1 cellular context compared by ENCODE assay signal in genomic region chrX:119809185-119809666, GRCh38.
A peak's percentile ranks its signal among the peaks of the same experiment; 100 is the strongest.
TF ChIP-seq lines count a peak whose summit lies in the region.

No MANE protein-coding gene starts in this region.

TF ChIP-seq in K562, 482 proteins besides CTCF, POLR2A, EP300 and RAD21 (continued from another document and continues in another):
- TF ChIP-seq, protein P1, sequence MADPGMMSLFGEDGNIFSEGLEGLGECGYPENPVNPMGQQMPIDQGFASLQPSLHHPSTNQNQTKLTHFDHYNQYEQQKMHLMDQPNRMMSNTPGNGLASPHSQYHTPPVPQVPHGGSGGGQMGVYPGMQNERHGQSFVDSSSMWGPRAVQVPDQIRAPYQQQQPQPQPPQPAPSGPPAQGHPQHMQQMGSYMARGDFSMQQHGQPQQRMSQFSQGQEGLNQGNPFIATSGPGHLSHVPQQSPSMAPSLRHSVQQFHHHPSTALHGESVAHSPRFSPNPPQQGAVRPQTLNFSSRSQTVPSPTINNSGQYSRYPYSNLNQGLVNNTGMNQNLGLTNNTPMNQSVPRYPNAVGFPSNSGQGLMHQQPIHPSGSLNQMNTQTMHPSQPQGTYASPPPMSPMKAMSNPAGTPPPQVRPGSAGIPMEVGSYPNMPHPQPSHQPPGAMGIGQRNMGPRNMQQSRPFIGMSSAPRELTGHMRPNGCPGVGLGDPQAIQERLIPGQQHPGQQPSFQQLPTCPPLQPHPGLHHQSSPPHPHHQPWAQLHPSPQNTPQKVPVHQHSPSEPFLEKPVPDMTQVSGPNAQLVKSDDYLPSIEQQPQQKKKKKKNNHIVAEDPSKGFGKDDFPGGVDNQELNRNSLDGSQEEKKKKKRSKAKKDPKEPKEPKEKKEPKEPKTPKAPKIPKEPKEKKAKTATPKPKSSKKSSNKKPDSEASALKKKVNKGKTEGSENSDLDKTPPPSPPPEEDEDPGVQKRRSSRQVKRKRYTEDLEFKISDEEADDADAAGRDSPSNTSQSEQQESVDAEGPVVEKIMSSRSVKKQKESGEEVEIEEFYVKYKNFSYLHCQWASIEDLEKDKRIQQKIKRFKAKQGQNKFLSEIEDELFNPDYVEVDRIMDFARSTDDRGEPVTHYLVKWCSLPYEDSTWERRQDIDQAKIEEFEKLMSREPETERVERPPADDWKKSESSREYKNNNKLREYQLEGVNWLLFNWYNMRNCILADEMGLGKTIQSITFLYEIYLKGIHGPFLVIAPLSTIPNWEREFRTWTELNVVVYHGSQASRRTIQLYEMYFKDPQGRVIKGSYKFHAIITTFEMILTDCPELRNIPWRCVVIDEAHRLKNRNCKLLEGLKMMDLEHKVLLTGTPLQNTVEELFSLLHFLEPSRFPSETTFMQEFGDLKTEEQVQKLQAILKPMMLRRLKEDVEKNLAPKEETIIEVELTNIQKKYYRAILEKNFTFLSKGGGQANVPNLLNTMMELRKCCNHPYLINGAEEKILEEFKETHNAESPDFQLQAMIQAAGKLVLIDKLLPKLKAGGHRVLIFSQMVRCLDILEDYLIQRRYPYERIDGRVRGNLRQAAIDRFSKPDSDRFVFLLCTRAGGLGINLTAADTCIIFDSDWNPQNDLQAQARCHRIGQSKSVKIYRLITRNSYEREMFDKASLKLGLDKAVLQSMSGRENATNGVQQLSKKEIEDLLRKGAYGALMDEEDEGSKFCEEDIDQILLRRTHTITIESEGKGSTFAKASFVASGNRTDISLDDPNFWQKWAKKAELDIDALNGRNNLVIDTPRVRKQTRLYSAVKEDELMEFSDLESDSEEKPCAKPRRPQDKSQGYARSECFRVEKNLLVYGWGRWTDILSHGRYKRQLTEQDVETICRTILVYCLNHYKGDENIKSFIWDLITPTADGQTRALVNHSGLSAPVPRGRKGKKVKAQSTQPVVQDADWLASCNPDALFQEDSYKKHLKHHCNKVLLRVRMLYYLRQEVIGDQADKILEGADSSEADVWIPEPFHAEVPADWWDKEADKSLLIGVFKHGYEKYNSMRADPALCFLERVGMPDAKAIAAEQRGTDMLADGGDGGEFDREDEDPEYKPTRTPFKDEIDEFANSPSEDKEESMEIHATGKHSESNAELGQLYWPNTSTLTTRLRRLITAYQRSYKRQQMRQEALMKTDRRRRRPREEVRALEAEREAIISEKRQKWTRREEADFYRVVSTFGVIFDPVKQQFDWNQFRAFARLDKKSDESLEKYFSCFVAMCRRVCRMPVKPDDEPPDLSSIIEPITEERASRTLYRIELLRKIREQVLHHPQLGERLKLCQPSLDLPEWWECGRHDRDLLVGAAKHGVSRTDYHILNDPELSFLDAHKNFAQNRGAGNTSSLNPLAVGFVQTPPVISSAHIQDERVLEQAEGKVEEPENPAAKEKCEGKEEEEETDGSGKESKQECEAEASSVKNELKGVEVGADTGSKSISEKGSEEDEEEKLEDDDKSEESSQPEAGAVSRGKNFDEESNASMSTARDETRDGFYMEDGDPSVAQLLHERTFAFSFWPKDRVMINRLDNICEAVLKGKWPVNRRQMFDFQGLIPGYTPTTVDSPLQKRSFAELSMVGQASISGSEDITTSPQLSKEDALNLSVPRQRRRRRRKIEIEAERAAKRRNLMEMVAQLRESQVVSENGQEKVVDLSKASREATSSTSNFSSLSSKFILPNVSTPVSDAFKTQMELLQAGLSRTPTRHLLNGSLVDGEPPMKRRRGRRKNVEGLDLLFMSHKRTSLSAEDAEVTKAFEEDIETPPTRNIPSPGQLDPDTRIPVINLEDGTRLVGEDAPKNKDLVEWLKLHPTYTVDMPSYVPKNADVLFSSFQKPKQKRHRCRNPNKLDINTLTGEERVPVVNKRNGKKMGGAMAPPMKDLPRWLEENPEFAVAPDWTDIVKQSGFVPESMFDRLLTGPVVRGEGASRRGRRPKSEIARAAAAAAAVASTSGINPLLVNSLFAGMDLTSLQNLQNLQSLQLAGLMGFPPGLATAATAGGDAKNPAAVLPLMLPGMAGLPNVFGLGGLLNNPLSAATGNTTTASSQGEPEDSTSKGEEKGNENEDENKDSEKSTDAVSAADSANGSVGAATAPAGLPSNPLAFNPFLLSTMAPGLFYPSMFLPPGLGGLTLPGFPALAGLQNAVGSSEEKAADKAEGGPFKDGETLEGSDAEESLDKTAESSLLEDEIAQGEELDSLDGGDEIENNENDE (IDR thresholded peaks at IDR 0.05; ENCODE audit: low read depth, low read length): no peak
- TF ChIP-seq HNRNPLL (IDR thresholded peaks at IDR 0.05; ENCODE audit: low read depth, low read length, poor library complexity, severe bottlenecking) (no peak), BCL6 (CRISPR knock-in tag; IDR thresholded peaks at IDR 0.05) (no peak), ARHGAP35 (IDR thresholded peaks at IDR 0.05; ENCODE audit: partially characterized antibody) (no peak), KLF6 (CRISPR knock-in tag; IDR thresholded peaks at IDR 0.05; ENCODE audit: borderline replicate concordance) (no peak), SMARCE1 (IDR thresholded peaks at IDR 0.05) (peak; percentile 93), ELF1 (tag; IDR thresholded peaks at IDR 0.05) (no peak), CBX2 (IDR thresholded peaks at IDR 0.05; ENCODE audit: insufficient read depth, low read length, poor library complexity, severe bottlenecking) (no peak), NCOA1 (IDR thresholded peaks at IDR 0.05; ENCODE audit: low read depth) (peak; percentile 69; the same call in 1 of the 2 replicates), MAFG (tag; conservative IDR thresholded peaks at IDR 0.05) (no peak), RBM14 (IDR thresholded peaks at IDR 0.05; ENCODE audit: borderline replicate concordance, insufficient read depth, low read depth, low read length) (no peak), TCF7L2 (IDR thresholded peaks at IDR 0.05; ENCODE audit: low read depth, low read length) (no peak), SRF (CRISPR knock-in tag; IDR thresholded peaks at IDR 0.05) (no peak), SRSF3 (IDR thresholded peaks at IDR 0.05; ENCODE audit: insufficient read depth, low read length) (no peak), ZBTB34 (CRISPR knock-in tag; IDR thresholded peaks at IDR 0.05) (no peak), ZNF384 (IDR thresholded peaks at IDR 0.05; ENCODE audit: low read depth, low read length) (no peak), TSC22D4 (tag; IDR thresholded peaks at IDR 0.05) (no peak), ZNF239 (CRISPR knock-in tag; IDR thresholded peaks at IDR 0.05) (no peak), FOXJ3 (CRISPR knock-in tag; IDR thresholded peaks at IDR 0.05) (no peak), RBM17 (IDR thresholded peaks at IDR 0.05; ENCODE audit: borderline replicate concordance, low read depth, low read length) (no peak), ZNF764 (CRISPR knock-in tag; IDR thresholded peaks at IDR 0.05; ENCODE audit: low read depth) (no peak), PHB2 (IDR thresholded peaks at IDR 0.05; ENCODE audit: low read depth) (peak; percentile 64), ZEB2 (IDR thresholded peaks at IDR 0.05) (peak; percentile 76), ZNF830 (CRISPR knock-in tag; IDR thresholded peaks at IDR 0.05) (no peak), IRF2 (CRISPR knock-in tag; IDR thresholded peaks at IDR 0.05) (no peak), MBD1 (CRISPR knock-in tag; IDR thresholded peaks at IDR 0.05) (no peak), LEF1 (IDR thresholded peaks at IDR 0.05) (peak; percentile 62; the same call in 1 of the 2 replicates), FOXM1 (IDR thresholded peaks at IDR 0.05; ENCODE audit: low read depth) (peak; percentile 92), FOXM1 (CRISPR knock-in tag; IDR thresholded peaks at IDR 0.05; ENCODE audit: low read depth) (no peak), MEF2A (IDR thresholded peaks at IDR 0.05; ENCODE audit: control insufficient read depth, low read depth, low read length) (no peak), ZNF184 (CRISPR knock-in tag; IDR thresholded peaks at IDR 0.05) (no peak)
- TF ChIP-seq, protein P2, sequence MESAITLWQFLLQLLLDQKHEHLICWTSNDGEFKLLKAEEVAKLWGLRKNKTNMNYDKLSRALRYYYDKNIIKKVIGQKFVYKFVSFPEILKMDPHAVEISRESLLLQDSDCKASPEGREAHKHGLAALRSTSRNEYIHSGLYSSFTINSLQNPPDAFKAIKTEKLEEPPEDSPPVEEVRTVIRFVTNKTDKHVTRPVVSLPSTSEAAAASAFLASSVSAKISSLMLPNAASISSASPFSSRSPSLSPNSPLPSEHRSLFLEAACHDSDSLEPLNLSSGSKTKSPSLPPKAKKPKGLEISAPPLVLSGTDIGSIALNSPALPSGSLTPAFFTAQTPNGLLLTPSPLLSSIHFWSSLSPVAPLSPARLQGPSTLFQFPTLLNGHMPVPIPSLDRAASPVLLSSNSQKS (CRISPR knock-in tag; IDR thresholded peaks at IDR 0.05): no peak
- TF ChIP-seq, protein P3, sequence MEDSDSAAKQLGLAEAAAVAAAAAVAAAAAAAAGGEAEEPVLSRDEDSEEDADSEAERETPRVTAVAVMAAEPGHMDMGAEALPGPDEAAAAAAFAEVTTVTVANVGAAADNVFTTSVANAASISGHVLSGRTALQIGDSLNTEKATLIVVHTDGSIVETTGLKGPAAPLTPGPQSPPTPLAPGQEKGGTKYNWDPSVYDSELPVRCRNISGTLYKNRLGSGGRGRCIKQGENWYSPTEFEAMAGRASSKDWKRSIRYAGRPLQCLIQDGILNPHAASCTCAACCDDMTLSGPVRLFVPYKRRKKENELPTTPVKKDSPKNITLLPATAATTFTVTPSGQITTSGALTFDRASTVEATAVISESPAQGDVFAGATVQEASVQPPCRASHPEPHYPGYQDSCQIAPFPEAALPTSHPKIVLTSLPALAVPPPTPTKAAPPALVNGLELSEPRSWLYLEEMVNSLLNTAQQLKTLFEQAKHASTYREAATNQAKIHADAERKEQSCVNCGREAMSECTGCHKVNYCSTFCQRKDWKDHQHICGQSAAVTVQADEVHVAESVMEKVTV (CRISPR knock-in tag; IDR thresholded peaks at IDR 0.05): no peak
- TF ChIP-seq, protein P4, sequence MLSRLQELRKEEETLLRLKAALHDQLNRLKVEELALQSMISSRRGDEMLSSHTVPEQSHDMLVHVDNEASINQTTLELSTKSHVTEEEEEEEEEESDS (CRISPR knock-in tag; IDR thresholded peaks at IDR 0.05): no peak
- TF ChIP-seq, protein P5, sequence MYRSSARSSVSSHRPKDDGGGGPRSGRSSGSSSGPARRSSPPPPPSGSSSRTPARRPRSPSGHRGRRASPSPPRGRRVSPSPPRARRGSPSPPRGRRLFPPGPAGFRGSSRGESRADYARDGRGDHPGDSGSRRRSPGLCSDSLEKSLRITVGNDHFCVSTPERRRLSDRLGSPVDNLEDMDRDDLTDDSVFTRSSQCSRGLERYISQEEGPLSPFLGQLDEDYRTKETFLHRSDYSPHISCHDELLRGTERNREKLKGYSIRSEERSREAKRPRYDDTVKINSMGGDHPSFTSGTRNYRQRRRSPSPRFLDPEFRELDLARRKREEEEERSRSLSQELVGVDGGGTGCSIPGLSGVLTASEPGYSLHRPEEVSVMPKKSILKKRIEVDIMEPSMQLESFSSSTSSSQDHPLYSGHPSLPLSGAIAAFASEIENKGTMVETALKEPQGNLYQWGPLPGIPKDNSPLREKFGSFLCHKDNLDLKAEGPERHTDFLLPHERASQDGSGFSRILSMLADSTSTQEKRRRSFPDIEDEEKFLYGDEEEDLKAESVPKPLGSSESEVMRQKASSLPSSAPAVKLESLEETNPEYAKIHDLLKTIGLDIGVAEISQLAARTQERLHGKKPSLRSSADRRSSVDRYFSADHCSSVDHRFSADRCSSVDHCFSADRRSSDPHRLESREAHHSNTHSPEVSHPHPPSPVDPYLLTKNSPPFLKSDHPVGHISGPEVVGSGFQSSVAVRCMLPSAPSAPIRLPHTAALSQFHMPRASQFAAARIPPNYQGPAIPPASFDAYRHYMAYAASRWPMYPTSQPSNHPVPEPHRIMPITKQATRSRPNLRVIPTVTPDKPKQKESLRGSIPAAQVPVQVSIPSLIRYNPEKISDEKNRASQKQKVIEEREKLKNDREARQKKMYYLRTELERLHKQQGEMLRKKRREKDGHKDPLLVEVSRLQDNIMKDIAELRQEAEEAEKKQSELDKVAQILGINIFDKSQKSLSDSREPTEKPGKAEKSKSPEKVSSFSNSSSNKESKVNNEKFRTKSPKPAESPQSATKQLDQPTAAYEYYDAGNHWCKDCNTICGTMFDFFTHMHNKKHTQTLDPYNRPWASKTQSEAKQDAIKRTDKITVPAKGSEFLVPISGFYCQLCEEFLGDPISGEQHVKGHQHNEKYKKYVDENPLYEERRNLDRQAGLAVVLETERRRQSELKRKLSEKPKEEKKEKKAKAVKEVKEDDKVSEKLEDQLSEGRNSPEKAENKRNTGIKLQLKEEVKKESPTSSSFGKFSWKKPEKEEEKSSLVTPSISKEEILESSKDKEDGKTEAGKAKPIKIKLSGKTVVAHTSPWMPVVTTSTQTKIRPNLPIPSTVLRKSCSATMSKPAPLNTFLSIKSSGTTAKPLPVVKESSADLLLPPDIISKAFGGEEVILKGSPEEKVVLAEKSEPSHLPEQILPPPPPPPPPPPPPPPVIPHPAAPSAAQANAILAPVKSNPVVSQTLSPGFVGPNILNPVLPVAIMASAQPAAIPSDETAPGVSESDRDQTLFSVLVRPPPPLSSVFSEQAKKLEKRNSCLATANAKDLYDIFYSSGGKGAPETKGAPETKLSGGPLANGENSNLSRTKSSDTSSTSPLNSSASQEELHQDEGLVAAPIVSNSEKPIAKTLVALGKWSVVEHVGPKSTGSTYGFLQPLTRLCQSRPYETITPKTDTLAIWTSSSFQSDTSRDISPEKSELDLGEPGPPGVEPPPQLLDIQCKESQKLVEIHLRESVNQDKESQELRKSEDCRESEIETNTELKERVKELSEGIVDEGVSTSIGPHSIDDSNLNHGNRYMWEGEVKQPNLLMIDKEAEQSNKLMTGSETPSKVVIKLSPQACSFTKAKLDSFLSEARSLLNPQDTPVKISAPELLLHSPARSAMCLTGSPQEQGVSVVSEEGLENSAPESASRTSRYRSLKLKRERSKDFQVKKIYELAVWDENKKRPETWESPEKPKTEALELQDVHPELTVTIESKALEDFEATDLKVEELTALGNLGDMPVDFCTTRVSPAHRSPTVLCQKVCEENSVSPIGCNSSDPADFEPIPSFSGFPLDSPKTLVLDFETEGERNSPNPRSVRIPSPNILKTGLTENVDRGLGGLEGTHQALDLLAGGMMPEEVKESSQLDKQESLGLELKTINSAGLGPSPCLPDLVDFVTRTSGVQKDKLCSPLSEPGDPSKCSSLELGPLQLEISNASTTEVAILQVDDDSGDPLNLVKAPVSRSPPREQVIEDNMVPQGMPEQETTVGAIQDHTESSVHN (IDR thresholded peaks at IDR 0.05; ENCODE audit: borderline replicate concordance in 1 of 2, low read depth in 1 of 2): no peak
